Comparison of ENCODE assay signal across 20 cellular contexts in the genomic region with DNA sequence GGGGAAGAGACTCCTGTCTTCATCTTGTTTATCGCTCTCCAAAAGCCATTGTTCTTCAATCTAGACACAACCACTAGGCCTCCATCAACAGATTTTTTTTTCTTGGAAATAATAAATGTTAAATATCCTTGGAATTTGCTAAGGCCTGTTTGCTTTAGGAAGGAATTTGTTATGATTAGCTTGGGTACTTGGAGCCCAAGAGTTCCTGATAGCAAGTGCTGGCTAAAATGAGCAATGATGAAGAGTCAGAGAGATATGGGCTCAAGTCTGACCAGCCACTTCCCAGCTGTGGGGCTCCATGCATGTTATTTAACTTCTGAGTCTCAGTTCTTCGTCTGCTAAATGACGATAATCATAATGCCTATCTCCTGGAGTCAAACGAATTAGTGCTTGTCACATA.
"Had no signal": no experiment of that assay in that cellular context is flagged by ENCODE, and none has a peak within 500 bp of the region (broad histone marks: within the 10 kb centered on the region; RNA-seq: fewer than 3 reads in every experiment).

No MANE protein-coding gene starts in this region.

- H3K36me3 Mint-ChIP-seq: activated naive CD4-positive, alpha-beta T cell treated with anti-CD3 and anti-CD28 coated beads, Interleukin-2, amount 50 U/mL, for 72 hours; natural killer cell had no signal

- H2AFZ ChIP-seq: parathyroid adenoma had no signal

- H3K4me3 ChIP-seq: adrenal gland, colonic mucosa, gastrocnemius medialis, heart left ventricle, sigmoid colon, spleen, tibial artery had no signal

- ATAC-seq: activated CD4-positive, CD25-positive, alpha-beta regulatory T cell treated with anti-CD3 and anti-CD28 coated beads, Interleukin-2, amount 50 U/mL, for 24 hours; activated naive CD4-positive, alpha-beta T cell treated with anti-CD3 and anti-CD28 coated beads, Interleukin-2, amount 50 U/mL, for 72 hours; gastrocnemius medialis; heart left ventricle; natural killer cell had no signal

- H3K27me3 ChIP-seq: adrenal gland, colonic mucosa, gastrocnemius medialis, heart left ventricle, neutrophil, sigmoid colon, spleen, tibial artery had no signal

- H3K79me2 ChIP-seq: parathyroid adenoma had no signal

- H3K27ac ChIP-seq: adrenal gland, colonic mucosa, gastrocnemius medialis, heart left ventricle, neutrophil, parathyroid adenoma, sigmoid colon, spleen, tibial artery had no signal

- H3K9me3 Mint-ChIP-seq: activated naive CD4-positive, alpha-beta T cell treated with anti-CD3 and anti-CD28 coated beads, Interleukin-2, amount 50 U/mL, for 72 hours; T-helper 1 cell treated with Interleukin-12 subunit alpha and Interleukin-12 subunit beta and Interleukin-4 antibody, amounts not matched to agents 30 μg/mL and 1 μg/mL, for 36 hours had no signal

- DNase-seq: activated CD4-positive, alpha-beta T cell treated with anti-CD3 and anti-CD28 coated beads, Interleukin-2, amount 50 U/mL, for 1 hour; activated CD8-positive, alpha-beta memory T cell treated with anti-CD3 and anti-CD28 coated beads, Interleukin-2, amount 50 U/mL, for 48 hours; activated gamma-delta T cell; adrenal gland; caudate nucleus; colonic mucosa; gastrocnemius medialis; heart left ventricle; mesendoderm; natural killer cell; sigmoid colon; spleen; stimulated activated CD8-positive, alpha-beta memory T cell treated with anti-CD3 and anti-CD28 coated beads, Interleukin-4, amount 100 ng/mL, for 48 hours; stimulated activated naive CD4-positive, alpha-beta T cell treated with Interleukin-2 at 50 U/mL for 16 hours; tibial artery had no signal

- H3K36me3 ChIP-seq: adrenal gland, colonic mucosa, gastrocnemius medialis, heart left ventricle, neutrophil, sigmoid colon, spleen, tibial artery had no signal

- H3K27ac Mint-ChIP-seq: activated naive CD4-positive, alpha-beta T cell treated with anti-CD3 and anti-CD28 coated beads, Interleukin-2, amount 50 U/mL, for 72 hours; natural killer cell; T-helper 1 cell treated with Interleukin-12 subunit alpha and Interleukin-12 subunit beta and Interleukin-4 antibody, amounts not matched to agents 30 μg/mL and 1 μg/mL, for 36 hours had no signal

- H3K4me1 Mint-ChIP-seq: natural killer cell had no signal

- H3K4me3 Mint-ChIP-seq: natural killer cell; T-helper 1 cell treated with Interleukin-12 subunit alpha and Interleukin-12 subunit beta and Interleukin-4 antibody, amounts not matched to agents 30 μg/mL and 1 μg/mL, for 36 hours had no signal

- H3K9ac ChIP-seq: parathyroid adenoma had no signal

- H3K9me3 ChIP-seq: adrenal gland, colonic mucosa, gastrocnemius medialis, heart left ventricle, neutrophil, sigmoid colon, spleen, tibial artery had no signal

- H3K4me1 ChIP-seq: adrenal gland, colonic mucosa, gastrocnemius medialis, heart left ventricle, parathyroid adenoma, sigmoid colon, spleen had no signal
